18 cellular contexts compared by ENCODE assay signal in genomic region chr5:73405691-73406090, GRCh38. TPM values are rescaled to one million over a fixed set of nuclear protein-coding genes. Genes with fewer than 3 reads are reported as not detected.
"Had no signal": no experiment of that assay in that cellular context is flagged by ENCODE, and none has a peak within 500 bp of the region (broad histone marks: within the 10 kb centered on the region; RNA-seq: fewer than 3 reads in every experiment).

No MANE protein-coding gene starts in this region.

- H2AFZ ChIP-seq: neural progenitor cell had no signal

- H3K4me3 Mint-ChIP-seq: activated naive CD8-positive, alpha-beta T cell; activated T-helper 17 cell treated with anti-CD3 and anti-CD28 coated beads, Interleukin-2, amount 50 U/mL, for 72 hours; naive thymus-derived CD4-positive, alpha-beta T cell; neural progenitor cell; stimulated activated naive CD8-positive, alpha-beta T cell treated with anti-CD3 and anti-CD28 coated beads, Interleukin-15, Interleukin-2, amounts not matched to agents 100 ng/mL and 50 ng/mL, for 24 hours; T-helper 2 cell treated with Interferon-gamma antibody and Interleukin-4, amounts not matched to agents 5 μg/mL and 100 μg/mL, for 36 hours had no signal

- H3K9ac ChIP-seq: neural progenitor cell had no signal

- H3K9me3 Mint-ChIP-seq: activated T-helper 17 cell treated with anti-CD3 and anti-CD28 coated beads, Interleukin-2, amount 50 U/mL, for 72 hours; naive thymus-derived CD4-positive, alpha-beta T cell; neural progenitor cell; stimulated activated naive CD8-positive, alpha-beta T cell treated with anti-CD3 and anti-CD28 coated beads, Interleukin-15, Interleukin-2, amounts not matched to agents 100 ng/mL and 50 ng/mL, for 24 hours; T-helper 2 cell treated with Interferon-gamma antibody and Interleukin-4, amounts not matched to agents 5 μg/mL and 100 μg/mL, for 36 hours had no signal

- H3K9me3 ChIP-seq: tibial artery had no signal

- H3K27me3 ChIP-seq: neural progenitor cell had no signal

- H3K4me1 ChIP-seq: tibial artery had no signal

- H3K4me2 ChIP-seq: neural progenitor cell had no signal

- H3K4me3 ChIP-seq: lung, neural progenitor cell, tibial artery had no signal

- H3K27me3 Mint-ChIP-seq: progenitor cell of endocrine pancreas had no signal

- DNase-seq: activated T-cell treated with anti-CD3 and anti-CD28 coated beads, Interleukin-2, amount 50 U/mL, for 1 hour; cerebellar nuclear complex; cortex of kidney; foreskin melanocyte; kidney; naive thymus-derived CD4-positive, alpha-beta T cell; retina; stimulated activated CD4-positive, alpha-beta T cell treated with anti-CD3 and anti-CD28 coated beads, Interleukin-12 subunit alpha, Interleukin-12 subunit beta, amount 100 ng/mL, for 4 hours; stimulated activated CD4-positive, alpha-beta T cell treated with anti-CD3 and anti-CD28 coated beads, Interleukin-4, amount 100 ng/mL, for 4 hours; tibial artery had no signal

- H3K36me3 ChIP-seq: neural progenitor cell, tibial artery had no signal

- H3K27ac ChIP-seq: epithelial cell of prostate, neural progenitor cell, tibial artery had no signal

- H3K36me3 Mint-ChIP-seq: activated naive CD8-positive, alpha-beta T cell; naive thymus-derived CD4-positive, alpha-beta T cell; neural progenitor cell had no signal

- ATAC-seq: activated T-helper 17 cell treated with anti-CD3 and anti-CD28 coated beads, Interleukin-2, amount 50 U/mL, for 72 hours; naive thymus-derived CD4-positive, alpha-beta T cell had no signal

- H3K27ac Mint-ChIP-seq: activated naive CD8-positive, alpha-beta T cell; activated T-helper 17 cell treated with anti-CD3 and anti-CD28 coated beads, Interleukin-2, amount 50 U/mL, for 72 hours; naive thymus-derived CD4-positive, alpha-beta T cell; progenitor cell of endocrine pancreas; stimulated activated naive CD8-positive, alpha-beta T cell treated with anti-CD3 and anti-CD28 coated beads, Interleukin-15, Interleukin-2, amounts not matched to agents 100 ng/mL and 50 ng/mL, for 24 hours; T-helper 2 cell treated with Interferon-gamma antibody and Interleukin-4, amounts not matched to agents 5 μg/mL and 100 μg/mL, for 36 hours had no signal

- H3K4me1 Mint-ChIP-seq: activated T-helper 17 cell treated with anti-CD3 and anti-CD28 coated beads, Interleukin-2, amount 50 U/mL, for 72 hours; naive thymus-derived CD4-positive, alpha-beta T cell; neural progenitor cell had no signal

RNA-seq across cellular contexts. Expression of gene FOXD1, which starts 42.9 kb away (rescaled TPM):
- polyA plus RNA-seq: naive thymus-derived CD4-positive, alpha-beta T cell had no signal
